In genomic region chr10:90937645-90938258, GRCh38 we compare ENCODE assay signal across 1 cellular context.
TF ChIP-seq lines count a peak whose summit lies in the region.

No MANE protein-coding gene starts in this region.

TF ChIP-seq in HepG2, 621 proteins besides CTCF, POLR2A, EP300 and RAD21 (continued from another document):
- TF ChIP-seq ZSCAN20 (CRISPR knock-in tag; IDR thresholded peaks at IDR 0.05; ENCODE audit: borderline replicate concordance), result no peak
- no peak for TF ChIP-seq GRHL1 (CRISPR knock-in tag; conservative IDR thresholded peaks at IDR 0.05)
- TF ChIP-seq HNF4A (CRISPR knock-in tag; IDR thresholded peaks at IDR 0.05), result peak; percentile 70
- 0 out of 2 replicates have a peak, but pooled peaks have one; percentile 26 for TF ChIP-seq BRD4 (CRISPR knock-in tag; IDR thresholded peaks at IDR 0.05)
- no peak for TF ChIP-seq ZKSCAN8 (CRISPR knock-in tag; IDR thresholded peaks at IDR 0.05; ENCODE audit: borderline replicate concordance)
- no peak for TF ChIP-seq ZNF354B (CRISPR knock-in tag; IDR thresholded peaks at IDR 0.05)
- TF ChIP-seq SPEN (CRISPR knock-in tag; IDR thresholded peaks at IDR 0.05; ENCODE audit: low read depth), result no peak
- TF ChIP-seq ATF7 (IDR thresholded peaks at IDR 0.05), result peak; percentile 78
- TF ChIP-seq ATF7 (CRISPR knock-in tag; IDR thresholded peaks at IDR 0.05), result no peak
TF ChIP-seq in HepG2: peak in this region for 3.
